Comparison of ENCODE assay signal across 8 cellular contexts in the genomic region with DNA sequence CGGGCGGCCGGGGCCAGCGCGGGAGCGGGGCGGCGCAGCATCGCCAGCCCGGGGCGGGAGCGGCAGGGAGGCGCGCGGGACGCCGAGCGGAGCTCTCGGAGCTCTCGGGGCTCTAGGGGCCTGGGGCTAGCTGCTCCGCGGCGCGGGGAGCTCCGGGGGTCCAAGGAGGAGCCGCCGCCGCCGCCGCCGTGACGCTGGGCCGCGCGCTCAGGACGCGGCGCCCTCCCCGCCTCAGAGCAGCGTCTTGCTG. TPM values are rescaled to one million over a fixed set of nuclear protein-coding genes. Genes with fewer than 3 reads are reported as not detected.
A peak's percentile ranks its signal among the peaks of the same experiment; 100 is the strongest.
DNase-seq lines count a peak whose midpoint lies in the region; ATAC-seq, FAIRE-seq and TF ChIP-seq lines count a peak whose summit lies in the region.

No MANE protein-coding gene starts in this region.

- 0 to 2% (median 1%) methylated on average over 5 to 40 of the region's 40 CpGs for WGBS in spleen, 5 donors

- TF ChIP-seq POLR2A in H54 (IDR thresholded peaks at IDR 0.05; ENCODE audit: low read depth, low read length) (peak; percentile 74), spleen (IDR thresholded peaks at IDR 0.05) (no peak)

- intact Hi-C loops in left ventricle myocardium inferior (cut with micrococcal nuclease), result no loop called here
- intact Hi-C loops in spleen (cut with DNase I; ENCODE audit: low total_unique reads), result no loop called here

- no peaks in the 10 kb centered on the region for H3K36me3 ChIP-seq in BE2C
- H3K36me3 ChIP-seq in left ventricle myocardium inferior, result no peaks in the 10 kb centered on the region
- H3K36me3 ChIP-seq in spleen, result no peaks in the 10 kb centered on the region

- H3K4me3 ChIP-seq in BE2C (ENCODE audit: low read depth, low read length) (peak overlapping the region; percentile 80), left ventricle myocardium inferior (peak overlapping the region; percentile 97), spleen (peak overlapping the region; percentile 69 to 92 (median 88))

- H3K27me3 ChIP-seq in BE2C (no peaks in the 10 kb centered on the region), left ventricle myocardium inferior (ENCODE audit: low read depth) (no peaks in the 10 kb centered on the region), spleen (replicated peaks in 1 of 7) (peaks cover 0 to 33% (median 0%) of the 10 kb centered on the region in 7 donors)

- H3K4me1 ChIP-seq in BE2C (no peaks in the 10 kb centered on the region), left ventricle myocardium inferior (peaks cover 42% of the 10 kb centered on the region), spleen (peaks cover 19 to 71% (median 50%) of the 10 kb centered on the region in 6 donors)

- TF ChIP-seq CTCF in BE2C (IDR thresholded peaks at IDR 0.05; ENCODE audit: low read depth, low read length), result no peak
- no peak for TF ChIP-seq CTCF in left ventricle myocardium inferior (IDR thresholded peaks at IDR 0.05; ENCODE audit: borderline replicate concordance)
- TF ChIP-seq CTCF in spleen (IDR thresholded peaks at IDR 0.05 in 8 of 11, conservative IDR thresholded peaks at IDR 0.05 in 3 of 11), result no peak

- no peak for DNase-seq in BE2C
- no peak for DNase-seq in H54 (ENCODE audit: insufficient read length, low spot score)
- no peak for DNase-seq in left ventricle myocardium inferior
- no peak for DNase-seq in spleen
- DNase-seq in stimulated activated naive CD4-positive, alpha-beta T cell (lab: John Stamatoyannopoulos, UW), result no peak
- no peak for DNase-seq in NCI-H1048 (lab: John Stamatoyannopoulos, UW)
- no peak for DNase-seq in SK-N-DZ (ENCODE audit: low spot score)

- ATAC-seq in SK-N-SH treated with all-trans-retinoic acid at 6 μM for 48 hours, result peak; percentile 25

- peak overlapping the region; percentile 90 for H3K27ac ChIP-seq in left ventricle myocardium inferior (replicated peaks)
- H3K27ac ChIP-seq in spleen, result peak overlapping the region in 7 of 8 donors; percentile 76 to 90 (median 83)

- FAIRE-seq in H54 (lab: Jason Lieb, UNC), result no peak

- no peaks in the 10 kb centered on the region for H3K9me3 ChIP-seq in BE2C
- no peaks in the 10 kb centered on the region for H3K9me3 ChIP-seq in left ventricle myocardium inferior (replicated peaks)
- no peaks in the 10 kb centered on the region for H3K9me3 ChIP-seq in spleen

TF ChIP-seq in SK-N-SH treated with all-trans-retinoic acid at 6 μM for 48 hours, 23 proteins besides CTCF, POLR2A, EP300 and RAD21:
- TF ChIP-seq TOX (CRISPR knock-in tag; IDR thresholded peaks at IDR 0.05; ENCODE audit: borderline replicate concordance) (no peak), CSDC2 (CRISPR knock-in tag; IDR thresholded peaks at IDR 0.05) (no peak), ESRRG (CRISPR knock-in tag; IDR thresholded peaks at IDR 0.05) (no peak), ARNTL (CRISPR knock-in tag; IDR thresholded peaks at IDR 0.05; ENCODE audit: borderline replicate concordance, low read depth) (no peak), TCF4 (CRISPR knock-in tag; IDR thresholded peaks at IDR 0.05; ENCODE audit: borderline replicate concordance) (no peak), ZNF70 (CRISPR knock-in tag; IDR thresholded peaks at IDR 0.05) (no peak)
- TF ChIP-seq, protein P1, sequence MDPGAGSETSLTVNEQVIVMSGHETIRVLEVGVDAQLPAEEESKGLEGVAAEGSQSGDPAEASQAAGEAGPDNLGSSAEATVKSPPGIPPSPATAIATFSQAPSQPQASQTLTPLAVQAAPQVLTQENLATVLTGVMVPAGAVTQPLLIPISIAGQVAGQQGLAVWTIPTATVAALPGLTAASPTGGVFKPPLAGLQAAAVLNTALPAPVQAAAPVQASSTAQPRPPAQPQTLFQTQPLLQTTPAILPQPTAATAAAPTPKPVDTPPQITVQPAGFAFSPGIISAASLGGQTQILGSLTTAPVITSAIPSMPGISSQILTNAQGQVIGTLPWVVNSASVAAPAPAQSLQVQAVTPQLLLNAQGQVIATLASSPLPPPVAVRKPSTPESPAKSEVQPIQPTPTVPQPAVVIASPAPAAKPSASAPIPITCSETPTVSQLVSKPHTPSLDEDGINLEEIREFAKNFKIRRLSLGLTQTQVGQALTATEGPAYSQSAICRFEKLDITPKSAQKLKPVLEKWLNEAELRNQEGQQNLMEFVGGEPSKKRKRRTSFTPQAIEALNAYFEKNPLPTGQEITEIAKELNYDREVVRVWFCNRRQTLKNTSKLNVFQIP (CRISPR knock-in tag; IDR thresholded peaks at IDR 0.05; ENCODE audit: borderline replicate concordance, low read depth), result no peak

RNA-seq across cellular contexts. Expression of a gene that starts 0.1 kb away (rescaled TPM):
- 97.0 TPM for polyA plus RNA-seq in BE2C (2012; ENCODE audit: insufficient read depth, insufficient read length, low read depth)
- total RNA-seq in left ventricle myocardium inferior, result 63.5 TPM
- total RNA-seq in spleen, result 10 to 100 TPM; 55.9 to 70.7 (median 62.5) TPM
- polyA plus RNA-seq in spleen, result 10 to 100 TPM; 28.8 to 36.4 (median 30.3) TPM
- polyA plus RNA-seq in SK-N-DZ (2014; cell fraction: cytosol; rRNA removed), result 31.0 and 37.5 TPM in 2 replicates
- 17.5 and 26.6 TPM in 2 replicates for polyA plus RNA-seq in SK-N-DZ (2014; cell fraction: nucleus; rRNA removed)
